Comparison of ENCODE assay signal across 14 cellular contexts in the genomic region with DNA sequence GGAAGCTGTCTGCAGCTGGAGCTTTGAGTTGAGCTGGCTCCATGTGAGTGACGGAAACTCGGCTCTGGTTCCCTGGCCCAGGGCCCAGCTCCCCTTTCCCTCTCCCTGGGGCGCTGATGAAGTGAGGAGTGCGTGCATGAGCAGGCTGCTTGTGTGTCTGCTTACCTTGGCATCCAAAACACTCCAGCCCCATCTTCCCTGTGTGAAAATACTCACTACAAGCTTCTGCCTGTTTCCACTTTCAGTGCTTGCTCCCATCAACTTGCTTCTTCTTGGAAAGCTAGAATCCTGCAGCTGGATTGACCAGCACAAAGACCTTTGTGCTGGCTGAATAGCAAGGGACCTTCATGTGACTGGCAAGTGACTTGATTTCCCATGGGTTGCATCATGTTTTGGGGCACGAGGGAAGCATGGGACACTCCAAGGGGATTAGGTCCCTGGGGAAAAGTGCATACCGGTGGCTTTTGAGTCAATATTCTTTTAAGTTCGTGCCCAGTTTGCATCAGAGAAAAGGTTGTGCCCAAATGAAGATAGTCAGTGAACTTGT.
DNase-seq lines count a peak whose midpoint lies in the region; ATAC-seq and TF ChIP-seq lines count a peak whose summit lies in the region.
"Had no signal": no experiment of that assay in that cellular context is flagged by ENCODE, and none has a peak within 500 bp of the region (broad histone marks: within the 10 kb centered on the region; RNA-seq: fewer than 3 reads in every experiment).

No MANE protein-coding gene starts in this region.

- H3K27me3 ChIP-seq in heart left ventricle (peaks cover 0 to 2% (median 0%) of the 10 kb centered on the region in 9 donors), sigmoid colon (no peaks in the 10 kb centered on the region)
- H3K27me3 ChIP-seq: BLaER1 treated with 17β-estradiol and CSF1 and Interleukin-3, amounts not matched to agents 10 nM and 100 nM; esophagus muscularis mucosa had no signal

- H3K4me1 ChIP-seq in heart left ventricle, result peaks cover 0 to 25% (median 14%) of the 10 kb centered on the region in 12 donors
- peaks cover 0 to 13% (median 10%) of the 10 kb centered on the region in 4 donors for H3K4me1 ChIP-seq in sigmoid colon

- no peaks in the 10 kb centered on the region for H3K36me3 ChIP-seq in heart left ventricle
- no peaks in the 10 kb centered on the region for H3K36me3 ChIP-seq in sigmoid colon
- H3K36me3 ChIP-seq: BLaER1 treated with 17β-estradiol and CSF1 and Interleukin-3, amounts not matched to agents 10 nM and 100 nM; esophagus muscularis mucosa had no signal

- no peak for TF ChIP-seq POLR2A in heart left ventricle (IDR thresholded peaks at IDR 0.05)
- no peak for TF ChIP-seq POLR2A in sigmoid colon (IDR thresholded peaks at IDR 0.05)

- ATAC-seq in heart left ventricle (peak; percentile 88 to 95 (median 92)), HG03280 (IDR thresholded peaks at IDR 0.05; ENCODE audit: unreplicated experiment) (no peak)
- ATAC-seq: natural killer cell had no signal

- TF ChIP-seq EP300 in sigmoid colon (IDR thresholded peaks at IDR 0.05), result no peak

- TF ChIP-seq CTCF in heart left ventricle (IDR thresholded peaks at IDR 0.05) (no peak), sigmoid colon (IDR thresholded peaks at IDR 0.05) (no peak)

- H3K9me3 ChIP-seq in heart left ventricle, result no peaks in the 10 kb centered on the region
- H3K9me3 ChIP-seq in sigmoid colon, result no peaks in the 10 kb centered on the region
- H3K9me3 ChIP-seq: BLaER1 treated with 17β-estradiol and CSF1 and Interleukin-3, amounts not matched to agents 10 nM and 100 nM; esophagus muscularis mucosa had no signal

- DNase-seq in NCI-H1092 (lab: John Stamatoyannopoulos, UW) (peak; percentile 77), amygdala (lab: John Stamatoyannopoulos, UW) (peak in 35 of 56 donors; percentile 19 to 78 (median 56)), heart left ventricle (peak; percentile 68 to 83 (median 81)), sigmoid colon (peak; percentile 72), NCI-H1048 (lab: John Stamatoyannopoulos, UW) (no peak), NCI-H82 treated with DMSO at 0.1 percent for 48 hours (lab: John Stamatoyannopoulos, UW; ENCODE audit: unreplicated experiment) (no peak), HUDEP-2 (lab: John Stamatoyannopoulos, UW; ENCODE audit: unreplicated experiment in 76 of 76) (no peak)
- DNase-seq: activated CD4-positive, alpha-beta T cell treated with anti-CD3 and anti-CD28 coated beads for 4 hours; natural killer cell; NCI-H1436; stimulated activated CD4-positive, alpha-beta T cell treated with anti-CD3 and anti-CD28 coated beads, Interleukin-15, amount 100 ng/mL, for 24 hours had no signal

- 26 to 32% (median 30%) methylated on average over 7 of the region's 7 CpGs for WGBS in heart left ventricle, 4 donors
- WGBS in sigmoid colon, 2 donors, result 78% methylated on average over 7 of the region's 7 CpGs

- H3K27ac ChIP-seq in heart left ventricle (no peak overlapping the region), sigmoid colon (no peak overlapping the region)
- H3K27ac ChIP-seq: BLaER1 treated with 17β-estradiol and CSF1 and Interleukin-3, amounts not matched to agents 10 nM and 100 nM; esophagus muscularis mucosa had no signal

- intact Hi-C loops in heart left ventricle (cut with DNase I) (loop anchor here in 4 of 10 donors (10.0 kb wide), 2 partner anchors 112 to 198 kb away; a partner anchor contains a TSS), sigmoid colon (cut with DNase I) (no loop called here)

- H3K4me3 ChIP-seq in heart left ventricle, result no peak overlapping the region
- H3K4me3 ChIP-seq in sigmoid colon, result no peak overlapping the region
- H3K4me3 ChIP-seq: BLaER1 treated with 17β-estradiol and CSF1 and Interleukin-3, amounts not matched to agents 10 nM and 100 nM; esophagus muscularis mucosa had no signal

Comparison
In these comparisons a context has a peak if more than half of its experiments do, and no peak if none do; other contexts are left out.
1. DNase-seq: peak in NCI-H1092 (single experiment), amygdala (35 of 56), heart left ventricle (5 of 5) and sigmoid colon (single experiment); none in NCI-H1048 (single experiment), NCI-H82 treated with DMSO at 0.1 percent for 48 hours (single experiment) and HUDEP-2 (0 of 76).